In genomic region chr6:44217332-44218143, GRCh38 we compare ENCODE assay signal across 11 cellular contexts. TPM values are rescaled to one million over a fixed set of nuclear protein-coding genes. Genes with fewer than 3 reads are reported as not detected.
A peak's percentile ranks its signal among the peaks of the same experiment; 100 is the strongest.
DNase-seq lines count a peak whose midpoint lies in the region; ATAC-seq and TF ChIP-seq lines count a peak whose summit lies in the region.
"Had no signal": no experiment of that assay in that cellular context is flagged by ENCODE, and none has a peak within 500 bp of the region (broad histone marks: within the 10 kb centered on the region; RNA-seq: fewer than 3 reads in every experiment).

No MANE protein-coding gene starts in this region.

- peaks cover 37% of the 10 kb centered on the region for H3K4me1 Mint-ChIP-seq in nephron progenitor cell
- peaks cover 5 to 27% (median 20%) of the 10 kb centered on the region in 4 donors for H3K4me1 Mint-ChIP-seq in naive thymus-derived CD8-positive, alpha-beta T cell
- H3K4me1 Mint-ChIP-seq in HFFc6 (ENCODE audit: low read depth) = peaks cover 23% of the 10 kb centered on the region
- H3K4me1 Mint-ChIP-seq in stimulated activated effector memory CD8-positive, alpha-beta T cell treated with anti-CD3 and anti-CD28 coated beads, Interleukin-12 subunit alpha, Interleukin-12 subunit beta, amount 100 ng/mL, for 72 hours = peaks cover 15% of the 10 kb centered on the region

- DNase-seq in Ammon's horn (ENCODE audit: low spot score) (peak; percentile 64), NCI-H446 treated with DMSO at 0.1 percent for 48 hours (lab: John Stamatoyannopoulos, UW) (peak; percentile 89), fibroblast of gingiva (ENCODE audit: low read depth) (peak; percentile 37), nephron progenitor cell (peak; percentile 26), HFFc6 (no peak), SIG-M5 treated with dmso at 0.1 percent for 504 hours (lab: John Stamatoyannopoulos, UW; ENCODE audit: unreplicated experiment) (no peak)
- DNase-seq in naive thymus-derived CD8-positive, alpha-beta T cell = no peak
- no peak for DNase-seq in stimulated activated effector memory CD8-positive, alpha-beta T cell treated with anti-CD3 and anti-CD28 coated beads, Interleukin-12 subunit alpha, Interleukin-12 subunit beta, amount 100 ng/mL, for 72 hours (ENCODE audit: low spot score in 2 of 2)
- DNase-seq: CD4-positive, CD25-positive, alpha-beta regulatory T cell; T-helper 1 cell had no signal

- POLR2A ChIA-PET in naive thymus-derived CD8-positive, alpha-beta T cell (lab: Charles Lee) = no interaction called here

- H3K9me3 Mint-ChIP-seq in nephron progenitor cell (no peaks in the 10 kb centered on the region), HFFc6 (no peaks in the 10 kb centered on the region)
- H3K9me3 Mint-ChIP-seq in naive thymus-derived CD8-positive, alpha-beta T cell = no peaks in the 10 kb centered on the region
- H3K9me3 Mint-ChIP-seq in stimulated activated effector memory CD8-positive, alpha-beta T cell treated with anti-CD3 and anti-CD28 coated beads, Interleukin-12 subunit alpha, Interleukin-12 subunit beta, amount 100 ng/mL, for 72 hours = no peaks in the 10 kb centered on the region

- H3K36me3 Mint-ChIP-seq in nephron progenitor cell (ENCODE audit: low read depth) (no peaks in the 10 kb centered on the region), HFFc6 (ENCODE audit: low read depth) (no peaks in the 10 kb centered on the region)
- no peaks in the 10 kb centered on the region for H3K36me3 Mint-ChIP-seq in naive thymus-derived CD8-positive, alpha-beta T cell
- peaks cover under 1% of the 10 kb centered on the region for H3K36me3 Mint-ChIP-seq in stimulated activated effector memory CD8-positive, alpha-beta T cell treated with anti-CD3 and anti-CD28 coated beads, Interleukin-12 subunit alpha, Interleukin-12 subunit beta, amount 100 ng/mL, for 72 hours
- H3K36me3 Mint-ChIP-seq: CD4-positive, CD25-positive, alpha-beta regulatory T cell had no signal

- ATAC-seq in naive thymus-derived CD8-positive, alpha-beta T cell = no peak
- ATAC-seq in stimulated activated effector memory CD8-positive, alpha-beta T cell treated with anti-CD3 and anti-CD28 coated beads, Interleukin-12 subunit alpha, Interleukin-12 subunit beta, amount 100 ng/mL, for 72 hours = no peak

- H3K4me3 Mint-ChIP-seq in nephron progenitor cell = no peak overlapping the region
- H3K4me3 Mint-ChIP-seq in naive thymus-derived CD8-positive, alpha-beta T cell = no peak overlapping the region
- H3K4me3 Mint-ChIP-seq in HFFc6 = no peak overlapping the region
- no peak overlapping the region for H3K4me3 Mint-ChIP-seq in stimulated activated effector memory CD8-positive, alpha-beta T cell treated with anti-CD3 and anti-CD28 coated beads, Interleukin-12 subunit alpha, Interleukin-12 subunit beta, amount 100 ng/mL, for 72 hours

- H3K27ac Mint-ChIP-seq in nephron progenitor cell (no peak overlapping the region), HFFc6 (no peak overlapping the region)
- H3K27ac Mint-ChIP-seq in naive thymus-derived CD8-positive, alpha-beta T cell = no peak overlapping the region
- H3K27ac Mint-ChIP-seq in stimulated activated effector memory CD8-positive, alpha-beta T cell treated with anti-CD3 and anti-CD28 coated beads, Interleukin-12 subunit alpha, Interleukin-12 subunit beta, amount 100 ng/mL, for 72 hours = no peak overlapping the region
- H3K27ac Mint-ChIP-seq: CD4-positive, CD25-positive, alpha-beta regulatory T cell had no signal

- H3K27me3 Mint-ChIP-seq in nephron progenitor cell (ENCODE audit: low read depth, poor library complexity) (peaks cover 3% of the 10 kb centered on the region), HFFc6 (ENCODE audit: insufficient read depth) (peaks cover 2% of the 10 kb centered on the region; the same call in 1 of the 2 replicates)
- H3K27me3 Mint-ChIP-seq in naive thymus-derived CD8-positive, alpha-beta T cell = peaks cover 0 to 7% (median 2%) of the 10 kb centered on the region in 5 donors

- TF ChIP-seq CTCF in nephron progenitor cell (IDR thresholded peaks at IDR 0.05) (no peak), HFFc6 (IDR thresholded peaks at IDR 0.05) (no peak)

RNA-seq across cellular contexts. Expression of gene MYMX, which starts 0.8 kb away (rescaled TPM):
- total RNA-seq in naive thymus-derived CD8-positive, alpha-beta T cell = not detected
- not detected for polyA plus RNA-seq in naive thymus-derived CD8-positive, alpha-beta T cell
- total RNA-seq in HFFc6 (2021; fragmentation: NEBNext Ultra II Directional; extraction: Animal tissue kit (Norgen Biotek cat#: 25700)) = not detected
- total RNA-seq: CD4-positive, CD25-positive, alpha-beta regulatory T cell; kidney epithelial cell had no signal
- polyA plus RNA-seq: CD4-positive, CD25-positive, alpha-beta regulatory T cell had no signal

RNA-seq across cellular contexts. Expression of gene SLC29A1, which starts 5.9 kb away (rescaled TPM):
- 1 to 10 TPM; 1.3 to 2.3 TPM for total RNA-seq in naive thymus-derived CD8-positive, alpha-beta T cell
- polyA plus RNA-seq in naive thymus-derived CD8-positive, alpha-beta T cell = 1 to 10 TPM; 2.0 to 2.6 (median 2.5) TPM
- 10 to 100 TPM; 14.9 to 29.9 (median 26.8) TPM for total RNA-seq in HFFc6 (2021; fragmentation: NEBNext Ultra II Directional; extraction: Animal tissue kit (Norgen Biotek cat#: 25700))

RNA-seq across cellular contexts. Expression of gene HSP90AB1, which starts 29.4 kb away (rescaled TPM):
- total RNA-seq in naive thymus-derived CD8-positive, alpha-beta T cell = 100 to 1,000 TPM; 480 to 502 TPM
- polyA plus RNA-seq in naive thymus-derived CD8-positive, alpha-beta T cell = 100 to 1,000 TPM; 420 to 607 (median 518) TPM
- total RNA-seq in HFFc6 (2021; fragmentation: NEBNext Ultra II Directional; extraction: Animal tissue kit (Norgen Biotek cat#: 25700)) = 1,000 to 10,000 TPM in 1 of 6 experiments, 100 to 1,000 TPM in 5; 847 to 1,026 (median 920) TPM

RNA-seq across cellular contexts. Expression of gene SLC35B2, which starts 39.8 kb away (rescaled TPM):
- total RNA-seq in naive thymus-derived CD8-positive, alpha-beta T cell = 10 to 100 TPM; 18.0 to 18.3 TPM
- polyA plus RNA-seq in naive thymus-derived CD8-positive, alpha-beta T cell = 10 to 100 TPM; 31.9 to 40.1 (median 39.0) TPM
- total RNA-seq in HFFc6 (2021; fragmentation: NEBNext Ultra II Directional; extraction: Animal tissue kit (Norgen Biotek cat#: 25700)) = 100 to 1,000 TPM; 108 to 132 (median 120) TPM

RNA-seq across cellular contexts. Expression of gene NFKBIE, which starts 47.8 kb away (rescaled TPM):
- 10 to 100 TPM; 11.4 to 14.4 TPM for total RNA-seq in naive thymus-derived CD8-positive, alpha-beta T cell
- polyA plus RNA-seq in naive thymus-derived CD8-positive, alpha-beta T cell = 1 to 10 TPM; 2.7 to 4.1 (median 3.6) TPM
- total RNA-seq in HFFc6 (2021; fragmentation: NEBNext Ultra II Directional; extraction: Animal tissue kit (Norgen Biotek cat#: 25700)) = 1 to 10 TPM; 4.2 to 6.7 (median 5.8) TPM

Comparison
In these comparisons a context has a peak if more than half of its experiments do, and no peak if none do; other contexts are left out.
1. DNase-seq: peak in Ammon's horn (single experiment), NCI-H446 treated with DMSO at 0.1 percent for 48 hours (single experiment), fibroblast of gingiva (single experiment) and nephron progenitor cell (single experiment); none in naive thymus-derived CD8-positive, alpha-beta T cell (0 of 10), HFFc6 (single experiment), SIG-M5 treated with dmso at 0.1 percent for 504 hours (single experiment) and stimulated activated effector memory CD8-positive, alpha-beta T cell treated with anti-CD3 and anti-CD28 coated beads, Interleukin-12 subunit alpha, Interleukin-12 subunit beta, amount 100 ng/mL, for 72 hours (0 of 2).
2. RNA of gene SLC29A1, which starts 5.9 kb away (total RNA-seq): 14.9 to 29.9 TPM in HFFc6; 1.3 to 2.3 TPM in naive thymus-derived CD8-positive, alpha-beta T cell; every median in the first group is over 4 times any median in the second.